18 cellular contexts compared by ENCODE assay signal in the genomic region with DNA sequence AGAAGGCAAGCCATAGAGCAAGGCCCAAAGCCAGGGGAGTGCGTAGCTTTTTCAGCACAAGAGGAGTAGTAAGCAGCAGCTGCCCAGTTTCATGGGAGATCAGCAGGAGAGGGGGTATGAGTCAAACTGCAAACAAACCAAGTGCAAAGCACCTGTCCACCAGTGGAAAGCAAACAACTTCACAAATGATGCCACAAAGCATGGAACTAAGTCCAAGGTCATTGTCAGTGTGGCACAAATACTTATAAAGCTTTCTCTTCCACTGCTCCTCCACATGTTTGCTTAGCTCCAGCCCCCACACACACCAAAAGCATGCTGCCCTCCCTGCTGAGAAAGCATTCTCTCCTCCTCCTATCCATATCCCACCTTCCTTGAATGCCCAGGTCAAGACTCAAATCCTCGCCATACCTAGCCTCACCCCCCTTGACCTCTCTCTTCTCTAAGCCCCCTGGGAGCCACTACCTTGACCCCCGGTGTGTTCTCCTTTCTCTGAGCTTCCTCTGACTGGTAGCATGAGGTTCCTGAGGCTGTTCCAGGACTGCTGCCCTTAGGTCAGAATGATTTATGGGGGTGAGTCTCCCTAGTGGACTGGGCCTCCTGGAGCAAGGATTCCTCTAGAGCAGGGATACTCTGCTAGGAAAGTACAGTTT.
DNase-seq lines count a peak whose midpoint lies in the region; ATAC-seq, FAIRE-seq and TF ChIP-seq lines count a peak whose summit lies in the region.
"Had no signal": no experiment of that assay in that cellular context is flagged by ENCODE, and none has a peak within 500 bp of the region (broad histone marks: within the 10 kb centered on the region; RNA-seq: fewer than 3 reads in every experiment).

No MANE protein-coding gene starts in this region.

- H3K4me2 ChIP-seq in PC-9 (peak overlapping the region; percentile 15; the same call in 1 of the 2 replicates), HepG2 (ENCODE audit: low read depth, low read length) (peak overlapping the region; percentile 67)

- peak overlapping the region; percentile 53 for H3K9ac ChIP-seq in HepG2 (ENCODE audit: insufficient read depth, low read depth, low read length)

- H3K36me3 ChIP-seq in PC-9 (ENCODE audit: low read depth) (0 out of 2 replicates have a peak, but pooled peaks cover 12% of the 10 kb centered on the region), HepG2 (replicated peaks in 1 of 2; ENCODE audit: control insufficient read depth in 1 of 2, insufficient read depth in 2 of 2, low read length in 2 of 2) (peaks cover 0 to 10% of the 10 kb centered on the region in 2 experiments; a peak in 2 of 5 replicates), Peyer's patch (peaks cover 0 to 15% (median 0%) of the 10 kb centered on the region in 3 donors)

- H2AFZ ChIP-seq in PC-9 (no peak overlapping the region), HepG2 (ENCODE audit: low read length) (no peak overlapping the region)

- WGBS in HepG2 (ENCODE audit: low lambda C conversion rate), result 7% methylated on average over 3 of the region's 3 CpGs

- peaks cover 15% of the 10 kb centered on the region for H3K4me1 ChIP-seq in PC-9 (replicated peaks; ENCODE audit: insufficient read depth)
- H3K4me1 ChIP-seq in HepG2 (ENCODE audit: insufficient read depth, low read length), result peaks cover 44% of the 10 kb centered on the region
- peaks cover 0 to 14% (median 2%) of the 10 kb centered on the region in 4 donors for H3K4me1 ChIP-seq in Peyer's patch
- H3K4me1 ChIP-seq: HAP-1 had no signal

- CTCF ChIA-PET in PC-9 (lab: Charles Lee), result no interaction called here
- CTCF ChIA-PET in HepG2 (lab: Yijun Ruan, JAX; ENCODE audit: low intra/inter-chr PET ratio, low total read pairs), result interaction anchor here (0.7 to 0.8 kb wide), 2 partner anchors 35 to 66 kb away, joined by 3 read pairs; no protein-coding TSS in a partner anchor

- BruUV-seq in PC-9 (replicated peaks; lab: Mats Ljungman, UMichigan) (no TSS peak), HepG2 (replicated peaks; lab: Mats Ljungman, UMichigan) (TSS peak; percentile 96)

- DNase-seq in COLO668 (lab: John Stamatoyannopoulos, UW; ENCODE audit: unreplicated experiment) (peak; percentile 94), NCI-H1417 treated with DMSO at 0.1 percent for 48 hours (lab: John Stamatoyannopoulos, UW) (peak; percentile 72), PC-9 (peak in 1 of 2 experiments; percentile 69), HepG2 (ENCODE audit: low spot score) (peak; percentile 99), Peyer's patch (no peak), urothelium cell line (ENCODE audit: low spot score) (no peak)
- no peak for DNase-seq in stimulated activated naive CD4-positive, alpha-beta T cell treated with Interleukin-2 at 50 U/mL for 16 hours (lab: John Stamatoyannopoulos, UW)
- no peak for DNase-seq in activated CD8-positive, alpha-beta memory T cell treated with anti-CD3 and anti-CD28 coated beads for 24 hours
- DNase-seq: activated CD4-positive, alpha-beta T cell treated with anti-CD3 and anti-CD28 coated beads, Interleukin-2, amount 10 ng/mL, durations not matched to agents 7 days and 5 days; anterior cingulate cortex; Calu3; MG63; NCI-H82; Right ventricle myocardium superior; stimulated activated CD4-positive, alpha-beta T cell treated with anti-CD3 and anti-CD28 coated beads, Interleukin-15, amount 100 ng/mL, for 24 hours; T-helper 9 cell had no signal

- TF ChIP-seq EP300 in HepG2 (IDR thresholded peaks at IDR 0.05; ENCODE audit: low read depth in 2 of 2, low read length in 2 of 2) (peak; percentile 89 to 91), HepG2 (CRISPR knock-in tag; IDR thresholded peaks at IDR 0.05; ENCODE audit: borderline replicate concordance) (peak; percentile 92)

- H3K79me2 ChIP-seq in PC-9 (ENCODE audit: low read depth), result no peaks in the 10 kb centered on the region
- H3K79me2 ChIP-seq in HepG2 (ENCODE audit: insufficient read depth, low read length), result no peaks in the 10 kb centered on the region

- H3K9me2 ChIP-seq in PC-9 (ENCODE audit: insufficient read depth), result no peaks in the 10 kb centered on the region

- H3K27me3 ChIP-seq in PC-9 (ENCODE audit: insufficient read depth, low read depth), result no peaks in the 10 kb centered on the region
- H3K27me3 ChIP-seq in HepG2 (ENCODE audit: control insufficient read depth in 1 of 2, insufficient read depth in 2 of 2, low read length in 2 of 2), result no peaks in the 10 kb centered on the region
- H3K27me3 ChIP-seq in Peyer's patch, result no peaks in the 10 kb centered on the region
- H3K27me3 ChIP-seq: MG63 had no signal

- POLR2A ChIA-PET in PC-9 (lab: Charles Lee; ENCODE audit: unreplicated experiment), result no interaction called here
- POLR2A ChIA-PET in HepG2 (lab: Yijun Ruan, JAX), result interaction anchor here (0.7 to 5.5 kb wide), 23 partner anchors 9 to 736 kb away, joined by 3 to 82 read pairs (median 6); a partner anchor contains a TSS

- intact Hi-C loops in PC-9 (cut with micrococcal nuclease; ENCODE audit: unreplicated experiment) (no loop called here), HepG2 (cut with micrococcal nuclease; ENCODE audit: unreplicated experiment) (loop anchor here (1.0 to 2.0 kb wide), 2 partner anchors 15 to 35 kb away; no protein-coding TSS in a partner anchor)

- H3F3A ChIP-seq in PC-9 (ENCODE audit: insufficient read depth, low read depth), result no peaks in the 10 kb centered on the region

- H3K27ac ChIP-seq in PC-9 (peak overlapping the region; percentile 23; the same call in 1 of the 2 replicates), HepG2 (ENCODE audit: extremely low read length, insufficient read depth, low read length) (peak overlapping the region; percentile 79), Peyer's patch (peak overlapping the region in 2 of 4 donors; percentile 53 to 74)
- H3K27ac ChIP-seq: thoracic aorta had no signal

- peak; percentile 96 for ATAC-seq in HepG2

- FAIRE-seq in HepG2 (lab: Jason Lieb, UNC) (peak; percentile 100), urothelium cell line (lab: Jason Lieb, UNC) (no peak)

- in situ Hi-C loops in HepG2 (cut with HindIII; ENCODE audit: extremely low pct_ligation_motif_present, low pct_unique_long_range_greater_than_20kb), result loop anchor here (5.0 kb wide), 1 partner anchor 46 kb away; no protein-coding TSS in a partner anchor

- TF ChIP-seq POLR2A in HepG2 (IDR thresholded peaks at IDR 0.05; ENCODE audit: insufficient read depth in 1 of 2, low read depth in 2 of 2, low read length in 2 of 2) (peak; percentile 37 to 64; a peak in 2 of 4 replicates), Peyer's patch (IDR thresholded peaks at IDR 0.05) (no peak)

- H4K20me1 ChIP-seq in PC-9 (ENCODE audit: insufficient read depth) (peaks cover 12% of the 10 kb centered on the region; the same call in 1 of the 2 replicates), HepG2 (ENCODE audit: insufficient read depth, low read length) (no peaks in the 10 kb centered on the region)

- H3K9me3 ChIP-seq in PC-9 (ENCODE audit: insufficient read depth, low read depth) (no peaks in the 10 kb centered on the region), HepG2 (ENCODE audit: low read length) (no peaks in the 10 kb centered on the region), Peyer's patch (no peaks in the 10 kb centered on the region)
- H3K9me3 ChIP-seq: HAP-1, MG63, thoracic aorta had no signal

- no peak; the same call in 1 of the 2 replicates for TF ChIP-seq RAD21 in HepG2 (CRISPR knock-in tag; IDR thresholded peaks at IDR 0.05)

- no peak for TF ChIP-seq CTCF in PC-9 (conservative IDR thresholded peaks at IDR 0.05)
- TF ChIP-seq CTCF in HepG2 (CRISPR knock-in tag; IDR thresholded peaks at IDR 0.05), result peak; percentile 15; the same call in 1 of the 2 replicates
- no peak for TF ChIP-seq CTCF in Peyer's patch (IDR thresholded peaks at IDR 0.05)

- no peak overlapping the region for H3K4me3 ChIP-seq in PC-9
- peak overlapping the region in 1 of 3 experiments; percentile 18; a peak in 1 of 6 replicates for H3K4me3 ChIP-seq in HepG2 (replicated peaks in 1 of 3; ENCODE audit: insufficient read depth in 1 of 3, low read depth in 2 of 3, low read length in 3 of 3)
- no peak overlapping the region for H3K4me3 ChIP-seq in Peyer's patch
- H3K4me3 ChIP-seq: HAP-1, MG63, thoracic aorta had no signal

TF ChIP-seq in HepG2, 621 proteins besides CTCF, POLR2A, EP300 and RAD21 (continues in another document):
- TF ChIP-seq NR2C2 (CRISPR knock-in tag; IDR thresholded peaks at IDR 0.05; ENCODE audit: borderline replicate concordance) (no peak; the same call in 1 of the 2 replicates), TBP (CRISPR knock-in tag; IDR thresholded peaks at IDR 0.05) (no peak), CHD4 (IDR thresholded peaks at IDR 0.05; ENCODE audit: borderline replicate concordance, low read length) (no peak)
- TF ChIP-seq, protein P1, sequence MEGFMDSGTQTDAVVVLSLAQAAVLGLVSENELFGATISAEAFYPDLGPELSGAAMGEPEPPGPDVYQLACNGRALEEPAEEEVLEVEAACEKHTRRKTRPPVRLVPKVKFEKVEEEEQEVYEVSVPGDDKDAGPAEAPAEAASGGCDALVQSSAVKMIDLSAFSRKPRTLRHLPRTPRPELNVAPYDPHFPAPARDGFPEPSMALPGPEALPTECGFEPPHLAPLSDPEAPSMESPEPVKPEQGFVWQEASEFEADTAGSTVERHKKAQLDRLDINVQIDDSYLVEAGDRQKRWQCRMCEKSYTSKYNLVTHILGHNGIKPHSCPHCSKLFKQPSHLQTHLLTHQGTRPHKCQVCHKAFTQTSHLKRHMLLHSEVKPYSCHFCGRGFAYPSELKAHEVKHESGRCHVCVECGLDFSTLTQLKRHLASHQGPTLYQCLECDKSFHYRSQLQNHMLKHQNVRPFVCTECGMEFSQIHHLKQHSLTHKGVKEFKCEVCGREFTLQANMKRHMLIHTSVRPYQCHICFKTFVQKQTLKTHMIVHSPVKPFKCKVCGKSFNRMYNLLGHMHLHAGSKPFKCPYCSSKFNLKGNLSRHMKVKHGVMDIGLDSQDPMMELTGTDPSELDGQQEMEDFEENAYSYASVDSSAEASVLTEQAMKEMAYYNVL (CRISPR knock-in tag; IDR thresholded peaks at IDR 0.05; ENCODE audit: borderline replicate concordance), result peak; percentile 85; the same call in 1 of the 2 replicates

Comparison
In these comparisons a context has a peak if more than half of its experiments do, and no peak if none do; other contexts are left out.
1. DNase-seq: peak in COLO668 (single experiment), NCI-H1417 treated with DMSO at 0.1 percent for 48 hours (single experiment) and HepG2 (single experiment); none in Peyer's patch (0 of 3), stimulated activated naive CD4-positive, alpha-beta T cell treated with Interleukin-2 at 50 U/mL for 16 hours (single experiment), urothelium cell line (single experiment) and activated CD8-positive, alpha-beta memory T cell treated with anti-CD3 and anti-CD28 coated beads for 24 hours (single experiment).
2. POLR2A ChIP-seq: peak in HepG2 (2 of 2); none in Peyer's patch (0 of 2).